In genomic region chr10:115094605-115095004, GRCh38 we compare ENCODE assay signal across 12 cellular contexts. TPM values are rescaled to one million over a fixed set of nuclear protein-coding genes. Genes with fewer than 3 reads are reported as not detected.
A peak's percentile ranks its signal among the peaks of the same experiment; 100 is the strongest.
DNase-seq lines count a peak whose midpoint lies in the region; ATAC-seq, FAIRE-seq and TF ChIP-seq lines count a peak whose summit lies in the region.
"Had no signal": no experiment of that assay in that cellular context is flagged by ENCODE, and none has a peak within 500 bp of the region (broad histone marks: within the 10 kb centered on the region; RNA-seq: fewer than 3 reads in every experiment).

No MANE protein-coding gene starts in this region.

- peaks cover 11 to 27% (median 16%) of the 10 kb centered on the region in 4 donors for H3K4me1 ChIP-seq in liver (ENCODE audit: control insufficient read depth in 4 of 4, insufficient read depth in 4 of 4, low read length in 3 of 4)
- H3K4me1 ChIP-seq in HepG2 (ENCODE audit: insufficient read depth, low read length): no peaks in the 10 kb centered on the region
- no peaks in the 10 kb centered on the region for H3K4me1 ChIP-seq in naive thymus-derived CD4-positive, alpha-beta T cell (ENCODE audit: control insufficient read depth in 2 of 2, insufficient read depth in 2 of 2, low read length in 2 of 2)
- peaks cover 0 to 2% of the 10 kb centered on the region in 2 donors for H3K4me1 ChIP-seq in uterus
- peaks cover 0 to 20% (median 8%) of the 10 kb centered on the region in 4 donors for H3K4me1 ChIP-seq in transverse colon

- TF ChIP-seq EP300 in HepG2 (IDR thresholded peaks at IDR 0.05; ENCODE audit: low read depth in 2 of 2, low read length in 2 of 2) (no peak), HepG2 (CRISPR knock-in tag; IDR thresholded peaks at IDR 0.05; ENCODE audit: borderline replicate concordance) (no peak), transverse colon (IDR thresholded peaks at IDR 0.05; ENCODE audit: low read depth) (no peak)

- H3K27ac Mint-ChIP-seq in activated naive CD8-positive, alpha-beta T cell treated with anti-CD3 and anti-CD28 coated beads, Interleukin-2, amount 50 U/mL, for 24 hours: no peak overlapping the region
- no peak overlapping the region for H3K27ac Mint-ChIP-seq in naive thymus-derived CD4-positive, alpha-beta T cell

- H3K27me3 Mint-ChIP-seq in activated naive CD8-positive, alpha-beta T cell treated with anti-CD3 and anti-CD28 coated beads, Interleukin-2, amount 50 U/mL, for 24 hours: peaks cover 48% of the 10 kb centered on the region
- H3K27me3 Mint-ChIP-seq in naive thymus-derived CD4-positive, alpha-beta T cell: peaks cover 45 to 61% (median 59%) of the 10 kb centered on the region in 5 donors

- no peaks in the 10 kb centered on the region for H3K79me2 ChIP-seq in HepG2 (ENCODE audit: insufficient read depth, low read length)

- H3K9me3 ChIP-seq in liver (ENCODE audit: control insufficient read depth in 4 of 4, low read length in 3 of 4): no peaks in the 10 kb centered on the region
- no peaks in the 10 kb centered on the region for H3K9me3 ChIP-seq in HepG2 (ENCODE audit: low read length)
- H3K9me3 ChIP-seq in naive thymus-derived CD4-positive, alpha-beta T cell (ENCODE audit: control insufficient read depth in 2 of 3, low read length in 3 of 3): no peaks in the 10 kb centered on the region
- no peaks in the 10 kb centered on the region for H3K9me3 ChIP-seq in uterus
- H3K9me3 ChIP-seq in transverse colon: no peaks in the 10 kb centered on the region
- H3K9me3 ChIP-seq: neutrophil had no signal

- BruUV-seq in HepG2 (replicated peaks; lab: Mats Ljungman, UMichigan): no TSS peak

- H3K36me3 ChIP-seq in liver (ENCODE audit: control insufficient read depth in 4 of 4, insufficient read depth in 3 of 4, low read depth in 1 of 4, low read length in 3 of 4) (no peaks in the 10 kb centered on the region), HepG2 (replicated peaks in 1 of 2; ENCODE audit: control insufficient read depth in 1 of 2, insufficient read depth in 2 of 2, low read length in 2 of 2) (no peaks in the 10 kb centered on the region), uterus (no peaks in the 10 kb centered on the region), transverse colon (no peaks in the 10 kb centered on the region)
- no peaks in the 10 kb centered on the region for H3K36me3 ChIP-seq in naive thymus-derived CD4-positive, alpha-beta T cell (ENCODE audit: control insufficient read depth in 2 of 3, insufficient read depth in 3 of 3, low read length in 3 of 3)
- H3K36me3 ChIP-seq: neutrophil had no signal

- no peak overlapping the region for H2AFZ ChIP-seq in HepG2 (ENCODE audit: low read length)

- peak overlapping the region; percentile 42 for H3K4me3 Mint-ChIP-seq in activated naive CD8-positive, alpha-beta T cell treated with anti-CD3 and anti-CD28 coated beads, Interleukin-2, amount 50 U/mL, for 24 hours
- peak overlapping the region; percentile 18 to 81 (median 70) for H3K4me3 Mint-ChIP-seq in naive thymus-derived CD4-positive, alpha-beta T cell

- no peak for ATAC-seq in HepG2
- no peak for ATAC-seq in activated naive CD8-positive, alpha-beta T cell treated with anti-CD3 and anti-CD28 coated beads, Interleukin-2, amount 50 U/mL, for 24 hours
- ATAC-seq in naive thymus-derived CD4-positive, alpha-beta T cell: no peak

- 15% methylated on average over 10 of the region's 10 CpGs for WGBS in liver
- 44% methylated on average over 10 of the region's 10 CpGs for WGBS in HepG2 (ENCODE audit: low lambda C conversion rate)
- WGBS in transverse colon (ENCODE audit: low coverage in 1 of 2), 2 donors: 60% methylated on average over 7 to 10 of the region's 10 CpGs

- H3K4me3 ChIP-seq in liver (ENCODE audit: low read depth in 1 of 3, low read length in 3 of 3) (peak overlapping the region in 2 of 3 donors; percentile 17 to 78), HepG2 (replicated peaks in 1 of 3; ENCODE audit: insufficient read depth in 1 of 3, low read depth in 2 of 3, low read length in 3 of 3) (no peak overlapping the region), uterus (peak overlapping the region; percentile 69 to 96), transverse colon (peak overlapping the region in 2 of 4 donors; percentile 60 to 67)
- no peak overlapping the region for H3K4me3 ChIP-seq in naive thymus-derived CD4-positive, alpha-beta T cell (ENCODE audit: low read length)

- TF ChIP-seq CTCF in liver (IDR thresholded peaks at IDR 0.05; ENCODE audit: low read depth, low read length, missing input control): no peak
- TF ChIP-seq CTCF in HepG2 (CRISPR knock-in tag; IDR thresholded peaks at IDR 0.05): no peak
- no peak for TF ChIP-seq CTCF in uterus (IDR thresholded peaks at IDR 0.05)
- TF ChIP-seq CTCF in transverse colon (IDR thresholded peaks at IDR 0.05): no peak

- intact Hi-C loops in HepG2 (cut with micrococcal nuclease; ENCODE audit: unreplicated experiment): loop anchor here (5.0 kb wide), 1 partner anchor 67 kb away; no protein-coding TSS in a partner anchor
- intact Hi-C loops in naive thymus-derived CD4-positive, alpha-beta T cell (cut with micrococcal nuclease): no loop called here
- intact Hi-C loops in uterus (cut with DNase I; ENCODE audit: low total_unique reads): no loop called here
- intact Hi-C loops in transverse colon (cut with DNase I; ENCODE audit: low total_unique reads): no loop called here

- TF ChIP-seq RAD21 in liver (IDR thresholded peaks at IDR 0.05): no peak
- TF ChIP-seq RAD21 in HepG2 (CRISPR knock-in tag; IDR thresholded peaks at IDR 0.05): no peak

- no peaks in the 10 kb centered on the region for H3K36me3 Mint-ChIP-seq in activated naive CD8-positive, alpha-beta T cell treated with anti-CD3 and anti-CD28 coated beads, Interleukin-2, amount 50 U/mL, for 24 hours (ENCODE audit: low read depth)
- H3K36me3 Mint-ChIP-seq in naive thymus-derived CD4-positive, alpha-beta T cell: peaks cover 0 to 4% (median 0%) of the 10 kb centered on the region in 5 donors

- no peak for FAIRE-seq in HepG2 (lab: Jason Lieb, UNC)
- FAIRE-seq: bronchial epithelial cell had no signal

- peaks cover 0 to 5% (median 0%) of the 10 kb centered on the region in 4 donors for H3K27me3 ChIP-seq in liver (ENCODE audit: control insufficient read depth in 4 of 4, insufficient read depth in 4 of 4, low read length in 3 of 4)
- peaks cover 3 to 26% of the 10 kb centered on the region in 2 experiments; a peak in 3 of 5 replicates for H3K27me3 ChIP-seq in HepG2 (ENCODE audit: control insufficient read depth in 1 of 2, insufficient read depth in 2 of 2, low read length in 2 of 2)
- peaks cover 0 to 14% of the 10 kb centered on the region in 2 donors for H3K27me3 ChIP-seq in naive thymus-derived CD4-positive, alpha-beta T cell (ENCODE audit: control insufficient read depth in 2 of 2, insufficient read depth in 2 of 2, low read length in 2 of 2)
- H3K27me3 ChIP-seq in uterus: no peaks in the 10 kb centered on the region
- peaks cover 70% of the 10 kb centered on the region for H3K27me3 ChIP-seq in transverse colon

- in situ Hi-C loops in HepG2 (cut with HindIII; ENCODE audit: extremely low pct_ligation_motif_present, low pct_unique_long_range_greater_than_20kb): no loop called here
- in situ Hi-C loops in transverse colon (cut with MboI; ENCODE audit: low pct_ligation_motif_present in 1 of 4, low pct_unique_long_range_greater_than_20kb in 1 of 4, low sequenced_read_pairs in 3 of 4): no loop called here

- no peak overlapping the region for H3K27ac ChIP-seq in liver (ENCODE audit: low read depth in 1 of 2, low read length in 2 of 2)
- no peak overlapping the region for H3K27ac ChIP-seq in HepG2 (ENCODE audit: extremely low read length, insufficient read depth, low read length)
- no peak overlapping the region for H3K27ac ChIP-seq in naive thymus-derived CD4-positive, alpha-beta T cell (ENCODE audit: low read depth, low read length)
- H3K27ac ChIP-seq in uterus: peak overlapping the region; percentile 94 to 95
- H3K27ac ChIP-seq in transverse colon: peak overlapping the region in 2 of 4 donors; percentile 22 to 77
- H3K27ac ChIP-seq: neutrophil had no signal

- CTCF ChIA-PET in HepG2 (lab: Yijun Ruan, JAX; ENCODE audit: low intra/inter-chr PET ratio, low total read pairs): no interaction called here
- CTCF ChIA-PET in naive thymus-derived CD4-positive, alpha-beta T cell (lab: Charles Lee): no interaction called here

- no peak overlapping the region for H3K9ac ChIP-seq in liver (ENCODE audit: low read depth in 1 of 2, low read length in 2 of 2)
- H3K9ac ChIP-seq in HepG2 (ENCODE audit: insufficient read depth, low read depth, low read length): no peak overlapping the region

- H3K9me3 Mint-ChIP-seq in activated naive CD8-positive, alpha-beta T cell treated with anti-CD3 and anti-CD28 coated beads, Interleukin-2, amount 50 U/mL, for 24 hours: no peaks in the 10 kb centered on the region
- no peaks in the 10 kb centered on the region for H3K9me3 Mint-ChIP-seq in naive thymus-derived CD4-positive, alpha-beta T cell

- DNase-seq in HepG2 (ENCODE audit: low spot score): no peak
- DNase-seq in activated naive CD8-positive, alpha-beta T cell treated with anti-CD3 and anti-CD28 coated beads, Interleukin-2, amount 50 U/mL, for 24 hours: no peak
- no peak for DNase-seq in naive thymus-derived CD4-positive, alpha-beta T cell
- DNase-seq in uterus: no peak
- DNase-seq in NCI-H1105 treated with DMSO at 0.1 percent for 48 hours (lab: John Stamatoyannopoulos, UW): no peak
- DNase-seq in A172 (ENCODE audit: low spot score): no peak
- no peak for DNase-seq in transverse colon
- DNase-seq: activated CD4-positive, alpha-beta T cell treated with anti-CD3 and anti-CD28 coated beads for 4 hours; NCI-H1436 had no signal

- TF ChIP-seq POLR2A in HepG2 (IDR thresholded peaks at IDR 0.05; ENCODE audit: insufficient read depth in 1 of 2, low read depth in 2 of 2, low read length in 2 of 2) (no peak), uterus (IDR thresholded peaks at IDR 0.05) (no peak), transverse colon (IDR thresholded peaks at IDR 0.05) (no peak)

- H3K4me1 Mint-ChIP-seq in activated naive CD8-positive, alpha-beta T cell treated with anti-CD3 and anti-CD28 coated beads, Interleukin-2, amount 50 U/mL, for 24 hours: peaks cover 9% of the 10 kb centered on the region
- H3K4me1 Mint-ChIP-seq in naive thymus-derived CD4-positive, alpha-beta T cell: peaks cover 7 to 20% (median 16%) of the 10 kb centered on the region in 7 donors

- POLR2A ChIA-PET in HepG2 (lab: Yijun Ruan, JAX): no interaction called here
- POLR2A ChIA-PET in naive thymus-derived CD4-positive, alpha-beta T cell (lab: Charles Lee): no interaction called here

- H3K4me2 ChIP-seq in HepG2 (ENCODE audit: low read depth, low read length): no peak overlapping the region

- no peaks in the 10 kb centered on the region for H4K20me1 ChIP-seq in HepG2 (ENCODE audit: insufficient read depth, low read length)

RNA-seq across cellular contexts. Expression of gene ATRNL1, which starts 1.4 kb away (rescaled TPM):
- 10 to 100 TPM in 1 of 2 donors, 1 to 10 TPM in 1; 9.3 to 26.9 TPM for total RNA-seq in liver
- polyA plus RNA-seq in liver: 1 to 10 TPM in 1 of 2 donors, under 1 TPM in 1; 0.40 to 1.4 TPM
- 0.04 TPM in 1 of 2 replicates, not detected in the other for total RNA-seq in HepG2 (2016; rRNA removed; fragmentation: Illumina TruSeq; extraction: Trizol)
- 0.20 TPM in 1 of 2 replicates, not detected in the other for total RNA-seq in HepG2 (2016; cell fraction: cytosol; rRNA removed; fragmentation: Illumina TruSeq; extraction: Trizol; ENCODE audit: low read depth)
- total RNA-seq in HepG2 (2016; cell fraction: insoluble cytoplasmic fraction; rRNA removed; fragmentation: Illumina TruSeq; extraction: Trizol): not detected in 2 replicates
- total RNA-seq in HepG2 (2016; cell fraction: membrane; rRNA removed; fragmentation: Illumina TruSeq; extraction: Trizol): 0.14 and 0.22 TPM in 2 replicates
- not detected in 2 replicates for total RNA-seq in HepG2 (2016; cell fraction: nucleus; rRNA removed; fragmentation: Illumina TruSeq; extraction: Trizol)
- 0.01 TPM in 1 of 2 replicates, not detected in the other for polyA plus RNA-seq in HepG2 (2011; rRNA removed)
- 0.03 TPM in 1 of 2 replicates, not detected in the other for polyA plus RNA-seq in HepG2 (2011; cell fraction: cytosol; rRNA removed)
- polyA plus RNA-seq in HepG2 (2011; cell fraction: nucleus; rRNA removed): not detected in 2 replicates
- 0.12 TPM in 1 of 2 replicates, not detected in the other for polyA plus RNA-seq in HepG2 (2012)
- 0.10 TPM in 1 of 2 replicates, not detected in the other for polyA plus RNA-seq in HepG2 (2016; cell fraction: cytosol; fragmentation: Illumina TruSeq; extraction: Trizol; ENCODE audit: low read depth)
- polyA plus RNA-seq in HepG2 (2016; cell fraction: insoluble cytoplasmic fraction; fragmentation: Illumina TruSeq; extraction: Trizol; ENCODE audit: low read depth): not detected in 2 replicates
- polyA plus RNA-seq in HepG2 (2016; cell fraction: membrane; fragmentation: Illumina TruSeq; extraction: Trizol; ENCODE audit: low read depth): not detected in 2 replicates
- not detected in 2 replicates for polyA plus RNA-seq in HepG2 (2016; cell fraction: nucleus; fragmentation: Illumina TruSeq; extraction: Trizol; ENCODE audit: insufficient read depth, low read depth)
- 0.02 TPM in 1 of 2 replicates, not detected in the other for polyA minus RNA-seq in HepG2 (2011; rRNA and poly(A)+ RNA removed; ENCODE audit: low replicate concordance)
- polyA minus RNA-seq in HepG2 (2011; cell fraction: cytosol; rRNA and poly(A)+ RNA removed): not detected in 2 replicates
- polyA minus RNA-seq in HepG2 (2011; cell fraction: nucleus; rRNA and poly(A)+ RNA removed): 0.37 and 1.2 TPM in 2 replicates
- 1 to 10 TPM in 1 of 5 experiments, under 1 TPM in 1, not detected in 3; 0.46 to 1.0 TPM for total RNA-seq in naive thymus-derived CD4-positive, alpha-beta T cell
- not detected for polyA plus RNA-seq in naive thymus-derived CD4-positive, alpha-beta T cell
- 100 to 1,000 TPM; 137 to 431 (median 202) TPM for total RNA-seq in uterus
- 11.4 and 15.2 TPM in 2 replicates for total RNA-seq in A172 (2014; rRNA removed; shearing (Covaris generic))
- total RNA-seq in transverse colon: 10 to 100 TPM in 3 of 4 donors, 1 to 10 TPM in 1; 4.4 to 18.4 (median 14.4) TPM

Comparison
In these comparisons a context has a peak if more than half of its experiments do, and no peak if none do; other contexts are left out.
1. H3K4me3 ChIP-seq: peak in liver (2 of 3) and uterus (2 of 2); none in HepG2 (0 of 3) and naive thymus-derived CD4-positive, alpha-beta T cell (single experiment).
2. H3K27ac ChIP-seq: peak in uterus (2 of 2); none in liver (0 of 2), HepG2 (single experiment) and naive thymus-derived CD4-positive, alpha-beta T cell (single experiment).